19 cellular contexts compared by ENCODE assay signal in genomic region chr1:235532350-235532749, GRCh38. TPM values are rescaled to one million over a fixed set of nuclear protein-coding genes. Genes with fewer than 3 reads are reported as not detected.
DNase-seq lines count a peak whose midpoint lies in the region; ATAC-seq, FAIRE-seq and TF ChIP-seq lines count a peak whose summit lies in the region.
"Had no signal": no experiment of that assay in that cellular context is flagged by ENCODE, and none has a peak within 500 bp of the region (broad histone marks: within the 10 kb centered on the region; RNA-seq: fewer than 3 reads in every experiment).

No MANE protein-coding gene starts in this region.

- no peak for ATAC-seq in HG03159 (IDR thresholded peaks at IDR 0.05; ENCODE audit: unreplicated experiment)
- ATAC-seq in GM21619 (IDR thresholded peaks at IDR 0.05; ENCODE audit: unreplicated experiment) = no peak
- ATAC-seq: gastrocnemius medialis; HepG2; sciatic nerve; stimulated activated naive B cell treated with anti-CD40 and anti-IgM and Interleukin-4, amounts not matched to agents 10 μg/mL and 1 μg/mL and 100 μg/mL, for 72 hours had no signal

- peak overlapping the region; percentile 86 for H3K27ac Mint-ChIP-seq in HFFc6
- H3K27ac Mint-ChIP-seq in chondrocyte (ENCODE audit: unreplicated experiment) = peak overlapping the region; percentile 0
- H3K27ac Mint-ChIP-seq: CD4-positive, alpha-beta T cell; immature natural killer cell; stimulated activated naive B cell treated with anti-CD40 and anti-IgM and Interleukin-4, amounts not matched to agents 10 μg/mL and 1 μg/mL and 100 μg/mL, for 72 hours had no signal

- peak overlapping the region; percentile 51 for H3K4me3 Mint-ChIP-seq in HFFc6
- no peak overlapping the region for H3K4me3 Mint-ChIP-seq in chondrocyte (ENCODE audit: unreplicated experiment)
- H3K4me3 Mint-ChIP-seq: CD4-positive, alpha-beta T cell; immature natural killer cell; stimulated activated naive B cell treated with anti-CD40 and anti-IgM and Interleukin-4, amounts not matched to agents 10 μg/mL and 1 μg/mL and 100 μg/mL, for 72 hours had no signal

- FAIRE-seq in RCC 7860 (lab: Jason Lieb, UNC) = peak; percentile 43
- FAIRE-seq: GM12892, HepG2 had no signal

- DNase-seq in HFFc6 (peak; percentile 65), RCC 7860 (ENCODE audit: low spot score) (peak; percentile 49), chondrocyte (ENCODE audit: low spot score) (no peak), kidney tubule cell (ENCODE audit: low spot score) (peak; percentile 39), GM19240 (ENCODE audit: insufficient read length, low spot score) (no peak)
- no peak for DNase-seq in activated effector memory CD4-positive, alpha-beta T cell treated with anti-CD3 and anti-CD28 coated beads, Interleukin-2, amount 50 U/mL, for 16 hours
- DNase-seq: activated CD4-positive, alpha-beta T cell treated with anti-CD3 and anti-CD28 coated beads, Interleukin-2, amount 50 U/mL, for 48 hours; CD4-positive, alpha-beta T cell; dermis blood vessel endothelial cell; gastrocnemius medialis; immature natural killer cell; NCI-H1092 treated with DMSO at 0.1 percent for 48 hours; OCI-M1; stimulated activated naive B cell treated with anti-CD40 and anti-IgM and Interleukin-4, amounts not matched to agents 10 μg/mL and 1 μg/mL and 100 μg/mL, for 72 hours had no signal

- H3K9me3 Mint-ChIP-seq in HFFc6 = peaks cover 5% of the 10 kb centered on the region; the same call in 1 of the 2 replicates
- peaks cover 3% of the 10 kb centered on the region for H3K9me3 Mint-ChIP-seq in chondrocyte (ENCODE audit: low read depth)
- H3K9me3 Mint-ChIP-seq: CD4-positive, alpha-beta T cell; immature natural killer cell; stimulated activated naive B cell treated with anti-CD40 and anti-IgM and Interleukin-4, amounts not matched to agents 10 μg/mL and 1 μg/mL and 100 μg/mL, for 72 hours had no signal

- H3K4me1 Mint-ChIP-seq in HFFc6 (ENCODE audit: low read depth) = peaks cover 36% of the 10 kb centered on the region
- peaks cover 7% of the 10 kb centered on the region for H3K4me1 Mint-ChIP-seq in chondrocyte (ENCODE audit: low read depth)
- H3K4me1 Mint-ChIP-seq: immature natural killer cell; stimulated activated naive B cell treated with anti-CD40 and anti-IgM and Interleukin-4, amounts not matched to agents 10 μg/mL and 1 μg/mL and 100 μg/mL, for 72 hours had no signal

- H3K27me3 Mint-ChIP-seq in HFFc6 (ENCODE audit: insufficient read depth) = peaks cover 2% of the 10 kb centered on the region; the same call in 1 of the 2 replicates
- no peaks in the 10 kb centered on the region for H3K27me3 Mint-ChIP-seq in chondrocyte (ENCODE audit: low read depth)
- H3K27me3 Mint-ChIP-seq: CD4-positive, alpha-beta T cell had no signal

- peaks cover 5% of the 10 kb centered on the region for H3K36me3 Mint-ChIP-seq in HFFc6 (ENCODE audit: low read depth)
- H3K36me3 Mint-ChIP-seq in chondrocyte (ENCODE audit: low read depth) = no peaks in the 10 kb centered on the region
- H3K36me3 Mint-ChIP-seq: immature natural killer cell; stimulated activated naive B cell treated with anti-CD40 and anti-IgM and Interleukin-4, amounts not matched to agents 10 μg/mL and 1 μg/mL and 100 μg/mL, for 72 hours had no signal

- TF ChIP-seq CTCF in HFFc6 (IDR thresholded peaks at IDR 0.05) (no peak), chondrocyte (IDR thresholded peaks at IDR 0.05) (no peak)

RNA-seq across cellular contexts. Expression of gene B3GALNT2, which starts 28.1 kb away (rescaled TPM):
- 10 to 100 TPM; 27.1 to 32.5 (median 29.6) TPM for total RNA-seq in HFFc6 (2021; fragmentation: NEBNext Ultra II Directional; extraction: Animal tissue kit (Norgen Biotek cat#: 25700))
- 28.1 to 36.6 TPM (median 30.4 TPM) in 3 replicates for total RNA-seq in chondrocyte

Comparison
In these comparisons a context has a peak if more than half of its experiments do, and no peak if none do; other contexts are left out.
1. DNase-seq: peak in HFFc6 (single experiment), RCC 7860 (single experiment) and kidney tubule cell (single experiment); none in chondrocyte (single experiment), activated effector memory CD4-positive, alpha-beta T cell treated with anti-CD3 and anti-CD28 coated beads, Interleukin-2, amount 50 U/mL, for 16 hours (single experiment) and GM19240 (single experiment).